9 cellular contexts compared by ENCODE assay signal in genomic region chr2:192194065-192194865, GRCh38. TPM values are rescaled to one million over a fixed set of nuclear protein-coding genes. Genes with fewer than 3 reads are reported as not detected.
DNase-seq lines count a peak whose midpoint lies in the region; TF ChIP-seq lines count a peak whose summit lies in the region.
"Had no signal": no experiment of that assay in that cellular context is flagged by ENCODE, and none has a peak within 500 bp of the region (broad histone marks: within the 10 kb centered on the region; RNA-seq: fewer than 3 reads in every experiment).

No MANE protein-coding gene starts in this region.

- peaks cover 14% of the 10 kb centered on the region for H3K23me2 ChIP-seq in H9 (ENCODE audit: insufficient read length, low read depth, low read length, poor library complexity, severe bottlenecking)

- H3K4me3 ChIP-seq in astrocyte of the cerebellum (ENCODE audit: low read depth, low read length) (peak overlapping the region; percentile 83), iPS-18a (ENCODE audit: low read length) (peak overlapping the region; percentile 78)
- H3K4me3 ChIP-seq: mucosa of descending colon had no signal

- H3K4me1 ChIP-seq in H9 (ENCODE audit: insufficient read depth, low read length) (no peaks in the 10 kb centered on the region), iPS-18a (ENCODE audit: control insufficient read depth, low read depth, low read length) (peaks cover 4% of the 10 kb centered on the region)

- H3K27me3 Mint-ChIP-seq in H9 (ENCODE audit: low read depth) = peaks cover 73% of the 10 kb centered on the region

- no CpG with 5 or more reads among the region's 52 CpGs for WGBS in H9 (ENCODE audit: extremely low coverage, insufficient read length, low lambda C conversion rate)

- H2AFZ ChIP-seq in H9 (ENCODE audit: low read length) = no peak overlapping the region

- no peak overlapping the region for H2AK5ac ChIP-seq in H9 (ENCODE audit: insufficient read length, low read length)

- no peaks in the 10 kb centered on the region for H3K36me3 ChIP-seq in iPS-18a (ENCODE audit: control insufficient read depth, low read depth, low read length)

- no peak overlapping the region for H2BK120ac ChIP-seq in H9 (ENCODE audit: low read depth, low read length, poor library complexity, severe bottlenecking)

- H3K18ac ChIP-seq in H9 (ENCODE audit: insufficient read length, low read depth, low read length) = no peak overlapping the region

- H2BK12ac ChIP-seq in H9 (ENCODE audit: insufficient read length, low read depth, low read length) = no peak overlapping the region

- peak overlapping the region in 1 of 3 experiments; percentile 42; a peak in 1 of 7 replicates for H3K27ac Mint-ChIP-seq in H9

- H3K9me3 ChIP-seq in H9 (ENCODE audit: control insufficient read depth, low read depth, low read length) = no peaks in the 10 kb centered on the region
- H3K9me3 ChIP-seq in iPS-18a (ENCODE audit: control insufficient read depth, low read depth, low read length) = no peaks in the 10 kb centered on the region
- H3K9me3 ChIP-seq: mucosa of descending colon had no signal

- H3T11ph ChIP-seq in H9 (ENCODE audit: low read length) = no peak overlapping the region

- H3K56ac ChIP-seq in H9 (ENCODE audit: insufficient read length, low read depth, low read length) = no peak overlapping the region

- no peak overlapping the region for H2BK15ac ChIP-seq in H9 (ENCODE audit: low read depth, low read length)

- H3K14ac ChIP-seq in H9 (ENCODE audit: insufficient read depth, low read length) = no peak overlapping the region

- H3K27ac ChIP-seq in H9 (ENCODE audit: insufficient read length, low read depth, low read length) (no peak overlapping the region), iPS-18a (ENCODE audit: low read length) (no peak overlapping the region)

- no peak overlapping the region for H4K91ac ChIP-seq in H9 (ENCODE audit: insufficient read length, low read depth, low read length)

- in situ Hi-C loops in astrocyte of the cerebellum (cut with HindIII; ENCODE audit: low sequenced_read_pairs) = no loop called here

- no peak overlapping the region for H3K23ac ChIP-seq in H9 (ENCODE audit: insufficient read length, low read depth, low read length)

- H3K79me1 ChIP-seq in H9 (ENCODE audit: insufficient read depth, low read depth, low read length, poor library complexity, severe bottlenecking) = no peaks in the 10 kb centered on the region

- no peak overlapping the region for H2BK20ac ChIP-seq in H9 (ENCODE audit: low read depth, low read length, poor library complexity, severe bottlenecking)

- no peak overlapping the region for H4K5ac ChIP-seq in H9 (ENCODE audit: insufficient read length, low read depth, low read length)

- H3K79me2 ChIP-seq in H9 (ENCODE audit: insufficient read depth, low read length) = no peaks in the 10 kb centered on the region

- no peak overlapping the region for H3K4ac ChIP-seq in H9 (ENCODE audit: low read depth, low read length)

- H3K4me1 Mint-ChIP-seq in H9 = peaks cover 20 to 26% of the 10 kb centered on the region in 2 experiments

- no peaks in the 10 kb centered on the region; a peak in 1 of 7 replicates for H3K36me3 Mint-ChIP-seq in H9 (ENCODE audit: insufficient read depth in 1 of 3, low read depth in 3 of 3)

- peaks cover 28% of the 10 kb centered on the region for H3K27me3 ChIP-seq in H9 (ENCODE audit: insufficient read depth, low read length)
- H3K27me3 ChIP-seq in iPS-18a (ENCODE audit: control insufficient read depth, insufficient read depth, low read length) = peaks cover 66% of the 10 kb centered on the region

- peak; percentile 20 for DNase-seq in DMS53 treated with DMSO at 0.1 percent for 48 hours (lab: John Stamatoyannopoulos, UW; ENCODE audit: unreplicated experiment)
- no peak for DNase-seq in H9
- DNase-seq in NCI-H524 (lab: John Stamatoyannopoulos, UW) = peak; percentile 45 to 65
- no peak for DNase-seq in astrocyte of the cerebellum (ENCODE audit: low read depth)
- peak; percentile 17 for DNase-seq in stimulated activated CD4-positive, alpha-beta T cell treated with anti-CD3 and anti-CD28 coated beads, Interleukin-1b, Interleukin-23, amount 100 ng/mL, for 48 hours
- no peak for DNase-seq in HuH-7.5 (ENCODE audit: low spot score)
- no peak for DNase-seq in NOMO-1 (lab: John Stamatoyannopoulos, UW; ENCODE audit: unreplicated experiment in 2 of 2)

- peak overlapping the region; percentile 77 for H3K4me2 ChIP-seq in H9 (ENCODE audit: insufficient read depth, insufficient read length, low read length)

- peak overlapping the region; percentile 71 to 84 for H3K4me3 Mint-ChIP-seq in H9

- no peak overlapping the region for H4K8ac ChIP-seq in H9 (replicated peaks; ENCODE audit: insufficient read length, low read depth, low read length)

- H3K9ac ChIP-seq in H9 (ENCODE audit: extremely low read depth, insufficient read length, low read length) = no peak overlapping the region
- no peak overlapping the region for H3K9ac ChIP-seq in iPS-18a (ENCODE audit: low read length)

- H2BK5ac ChIP-seq in H9 (ENCODE audit: insufficient read length, low read length) = no peak overlapping the region

- H3K9me3 Mint-ChIP-seq in H9 = no peaks in the 10 kb centered on the region

- H4K20me1 ChIP-seq in H9 (ENCODE audit: control insufficient read depth, insufficient read depth, insufficient read length) = no peaks in the 10 kb centered on the region

- TF ChIP-seq CTCF in H9 (conservative IDR thresholded peaks at IDR 0.05) = no peak
- TF ChIP-seq CTCF in astrocyte of the cerebellum (IDR thresholded peaks at IDR 0.05; ENCODE audit: low read depth, low read length, missing control alignments) = no peak

RNA-seq across cellular contexts. Expression of gene TMEFF2, which starts 0.5 kb away (rescaled TPM):
- 0.39 and 1.1 TPM in 2 replicates for total RNA-seq in H9 (2021)

Comparison
In these comparisons a context has a peak if more than half of its experiments do, and no peak if none do; other contexts are left out.
1. DNase-seq: peak in DMS53 treated with DMSO at 0.1 percent for 48 hours (single experiment), NCI-H524 (2 of 2) and stimulated activated CD4-positive, alpha-beta T cell treated with anti-CD3 and anti-CD28 coated beads, Interleukin-1b, Interleukin-23, amount 100 ng/mL, for 48 hours (single experiment); none in H9 (single experiment), astrocyte of the cerebellum (single experiment), HuH-7.5 (single experiment) and NOMO-1 (0 of 2).